26 cellular contexts compared by ENCODE assay signal in the genomic region with DNA sequence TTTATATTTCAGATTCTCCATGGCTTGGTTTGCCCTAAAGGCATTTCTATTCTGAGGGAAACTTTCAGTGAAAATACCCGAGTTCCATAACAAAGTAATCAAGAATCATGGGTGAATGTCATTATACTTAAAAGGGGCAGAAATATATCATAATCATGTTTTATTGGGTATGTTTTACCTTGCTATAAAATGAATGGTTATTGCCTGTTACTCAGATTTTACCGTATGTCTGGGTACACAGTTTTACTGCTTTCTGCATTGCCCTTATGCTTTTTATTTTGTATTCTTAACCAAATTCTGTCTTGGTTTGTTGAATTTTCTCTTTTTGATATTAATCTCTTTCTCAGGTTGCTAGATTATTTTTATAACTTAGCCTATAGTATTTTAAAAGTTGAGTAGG.
"Had no signal": no experiment of that assay in that cellular context is flagged by ENCODE, and none has a peak within 500 bp of the region (broad histone marks: within the 10 kb centered on the region; RNA-seq: fewer than 3 reads in every experiment).

No MANE protein-coding gene starts in this region.

- H3K4me3 Mint-ChIP-seq: activated CD4-positive, alpha-beta memory T cell treated with anti-CD3 and anti-CD28 coated beads for 36 hours; activated CD4-positive, alpha-beta T cell treated with anti-CD3 and anti-CD28 coated beads for 36 hours; activated CD4-positive, alpha-beta T cell treated with anti-CD3 and anti-CD28 coated beads, Interleukin-2, amount 10 ng/mL, durations not matched to agents 24 days and 14 days; activated CD8-positive, alpha-beta memory T cell treated with anti-CD3 and anti-CD28 coated beads, Interleukin-2, amount 10 ng/mL, durations not matched to agents 7 days and 5 days; activated CD8-positive, alpha-beta T cell treated with anti-CD3 and anti-CD28 coated beads, Interleukin-2, amount 10 ng/mL, durations not matched to agents 7 days and 5 days; activated T-helper 17 cell treated with anti-CD3 and anti-CD28 coated beads, Interleukin-2, amount 50 U/mL, for 72 hours; central memory CD8-positive, alpha-beta T cell; effector memory CD8-positive, alpha-beta T cell had no signal

- H3K9me3 ChIP-seq: esophagus squamous epithelium had no signal

- DNase-seq: activated CD4-positive, alpha-beta memory T cell treated with anti-CD3 and anti-CD28 coated beads for 36 hours; activated CD4-positive, alpha-beta T cell treated with anti-CD3 and anti-CD28 coated beads for 36 hours; activated CD4-positive, alpha-beta T cell treated with anti-CD3 and anti-CD28 coated beads, Interleukin-2, amount 10 ng/mL, durations not matched to agents 24 days and 14 days; activated CD4-positive, CD25-positive, alpha-beta regulatory T cell; activated CD4-positive, CD25-positive, alpha-beta regulatory T cell treated with anti-CD3 and anti-CD28 coated beads, Interleukin-2, amount 50 U/mL, for 72 hours; activated CD8-positive, alpha-beta memory T cell treated with anti-CD3 and anti-CD28 coated beads, Interleukin-2, amount 10 ng/mL, durations not matched to agents 7 days and 5 days; activated CD8-positive, alpha-beta memory T cell treated with anti-CD3 and anti-CD28 coated beads, Interleukin-2, amount 50 U/mL, for 4 hours; activated CD8-positive, alpha-beta T cell treated with anti-CD3 and anti-CD28 coated beads, Interleukin-2, amount 10 ng/mL, durations not matched to agents 7 days and 5 days; activated effector memory CD4-positive, alpha-beta T cell treated with Interleukin-2 at 50 U/mL for 16 hours; activated gamma-delta T cell treated with Interleukin-2 at 50 U/mL for 16 hours; activated naive CD4-positive, alpha-beta T cell treated with Interleukin-2 at 50 U/mL for 16 hours; activated T-cell treated with anti-CD3 and anti-CD28 coated beads, Interleukin-2, amount 50 U/mL, for 1 hour; amniotic stem cell; anterior cingulate cortex; brain microvascular endothelial cell; cortex of kidney; dermis blood vessel endothelial cell; effector CD4-positive, alpha-beta T cell; effector memory CD8-positive, alpha-beta T cell; esophagus squamous epithelium; head of caudate nucleus; hippocampal formation; T-helper 2 cell had no signal

- H3K27me3 Mint-ChIP-seq: activated CD4-positive, alpha-beta memory T cell treated with anti-CD3 and anti-CD28 coated beads for 36 hours; activated CD4-positive, alpha-beta T cell treated with anti-CD3 and anti-CD28 coated beads for 36 hours; activated CD4-positive, alpha-beta T cell treated with anti-CD3 and anti-CD28 coated beads, Interleukin-2, amount 10 ng/mL, durations not matched to agents 24 days and 14 days; activated T-helper 17 cell treated with anti-CD3 and anti-CD28 coated beads, Interleukin-2, amount 50 U/mL, for 72 hours; central memory CD8-positive, alpha-beta T cell; effector memory CD8-positive, alpha-beta T cell had no signal

- H3K4me1 Mint-ChIP-seq: activated CD4-positive, alpha-beta T cell treated with anti-CD3 and anti-CD28 coated beads for 36 hours; activated CD4-positive, alpha-beta T cell treated with anti-CD3 and anti-CD28 coated beads, Interleukin-2, amount 10 ng/mL, durations not matched to agents 24 days and 14 days; activated CD8-positive, alpha-beta memory T cell treated with anti-CD3 and anti-CD28 coated beads, Interleukin-2, amount 10 ng/mL, durations not matched to agents 7 days and 5 days; activated T-helper 17 cell treated with anti-CD3 and anti-CD28 coated beads, Interleukin-2, amount 50 U/mL, for 72 hours; central memory CD8-positive, alpha-beta T cell had no signal

- ATAC-seq: activated CD4-positive, alpha-beta T cell treated with anti-CD3 and anti-CD28 coated beads for 36 hours; activated CD8-positive, alpha-beta memory T cell treated with anti-CD3 and anti-CD28 coated beads, Interleukin-2, amount 10 ng/mL, durations not matched to agents 7 days and 5 days; activated CD8-positive, alpha-beta T cell treated with anti-CD3 and anti-CD28 coated beads, Interleukin-2, amount 10 ng/mL, durations not matched to agents 7 days and 5 days; activated T-helper 17 cell treated with anti-CD3 and anti-CD28 coated beads, Interleukin-2, amount 50 U/mL, for 72 hours; effector memory CD8-positive, alpha-beta T cell had no signal

- H3K4me3 ChIP-seq: esophagus squamous epithelium had no signal

- H3K27ac ChIP-seq: brain microvascular endothelial cell, epithelial cell of prostate, esophagus squamous epithelium had no signal

- H3K27ac Mint-ChIP-seq: activated CD4-positive, alpha-beta memory T cell treated with anti-CD3 and anti-CD28 coated beads for 36 hours; activated CD4-positive, alpha-beta T cell treated with anti-CD3 and anti-CD28 coated beads for 36 hours; activated CD4-positive, alpha-beta T cell treated with anti-CD3 and anti-CD28 coated beads, Interleukin-2, amount 10 ng/mL, durations not matched to agents 24 days and 14 days; activated CD8-positive, alpha-beta memory T cell treated with anti-CD3 and anti-CD28 coated beads, Interleukin-2, amount 10 ng/mL, durations not matched to agents 7 days and 5 days; activated CD8-positive, alpha-beta T cell treated with anti-CD3 and anti-CD28 coated beads, Interleukin-2, amount 10 ng/mL, durations not matched to agents 7 days and 5 days; activated T-helper 17 cell treated with anti-CD3 and anti-CD28 coated beads, Interleukin-2, amount 50 U/mL, for 72 hours; effector memory CD8-positive, alpha-beta T cell had no signal

- H3K9me3 Mint-ChIP-seq: activated CD4-positive, alpha-beta memory T cell treated with anti-CD3 and anti-CD28 coated beads for 36 hours; activated CD4-positive, alpha-beta T cell treated with anti-CD3 and anti-CD28 coated beads, Interleukin-2, amount 10 ng/mL, durations not matched to agents 24 days and 14 days; activated T-helper 17 cell treated with anti-CD3 and anti-CD28 coated beads, Interleukin-2, amount 50 U/mL, for 72 hours; central memory CD8-positive, alpha-beta T cell; effector memory CD8-positive, alpha-beta T cell had no signal
